In the genomic region with DNA sequence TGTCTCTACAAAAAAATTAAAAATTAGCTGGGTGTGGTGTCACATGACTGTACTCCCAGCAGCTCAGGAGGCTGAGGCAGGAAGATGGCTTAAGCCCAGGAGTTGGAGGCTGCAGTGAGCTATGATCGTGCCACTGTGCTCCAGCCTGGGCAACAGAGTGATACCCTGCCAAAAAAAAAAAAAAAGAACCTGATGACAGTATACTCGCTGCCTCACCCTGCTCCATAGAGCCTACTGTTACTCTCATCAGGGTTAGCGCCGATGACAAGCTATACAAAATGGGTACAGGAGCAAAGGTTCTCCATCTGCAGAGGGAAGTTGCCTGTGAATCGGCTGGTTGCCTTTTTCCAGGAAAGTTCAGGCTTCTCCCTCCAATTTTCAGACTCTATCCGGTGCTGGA, we compare ENCODE assay signal across 24 cellular contexts.
"Had no signal": no experiment of that assay in that cellular context is flagged by ENCODE, and none has a peak within 500 bp of the region (broad histone marks: within the 10 kb centered on the region; RNA-seq: fewer than 3 reads in every experiment).

No MANE protein-coding gene starts in this region.

- DNase-seq: hippocampal formation; left ventricle myocardium inferior; mesendoderm; naive B cell; natural killer cell; nephron progenitor cell; occipital lobe; small intestine; stimulated activated CD4-positive, alpha-beta T cell treated with anti-CD3 and anti-CD28 coated beads, Interleukin-4, amount 100 ng/mL, for 24 hours; stimulated activated naive CD4-positive, alpha-beta T cell; trophoblast cell; upper lobe of right lung had no signal

- H3K27me3 ChIP-seq: neural progenitor cell, neutrophil, right atrium auricular region, spleen, suprapubic skin, tibial artery, upper lobe of right lung had no signal

- H3K9ac ChIP-seq: neural progenitor cell, parathyroid adenoma had no signal

- H3K4me2 ChIP-seq: neural progenitor cell had no signal

- H3K79me2 ChIP-seq: parathyroid adenoma had no signal

- H3K4me1 ChIP-seq: left ventricle myocardium inferior, parathyroid adenoma, right atrium auricular region, spleen, suprapubic skin, tibial artery, upper lobe of right lung had no signal

- H3K36me3 ChIP-seq: neural progenitor cell, neutrophil, suprapubic skin, upper lobe of right lung had no signal

- ATAC-seq: natural killer cell; sciatic nerve; stimulated activated effector memory CD8-positive, alpha-beta T cell treated with anti-CD3 and anti-CD28 coated beads, Interleukin-12 subunit alpha, Interleukin-12 subunit beta, amount 100 ng/mL, for 72 hours; upper lobe of right lung had no signal

- H3K27ac ChIP-seq: left ventricle myocardium inferior, neural progenitor cell, neutrophil, parathyroid adenoma, right atrium auricular region, spleen, suprapubic skin, thoracic aorta, tibial artery, upper lobe of right lung had no signal

- H2AFZ ChIP-seq: neural progenitor cell, parathyroid adenoma had no signal

- H3K4me3 ChIP-seq: left ventricle myocardium inferior, lung, neural progenitor cell, right atrium auricular region, spleen, suprapubic skin, thoracic aorta, tibial artery, upper lobe of right lung had no signal

- H3K9me3 ChIP-seq: left ventricle myocardium inferior, neutrophil, right atrium auricular region, spleen, suprapubic skin, thoracic aorta, tibial artery, upper lobe of right lung had no signal

- FAIRE-seq: small intestine, urothelium cell line had no signal
